Comparison of ENCODE assay signal across 9 cellular contexts in the genomic region with DNA sequence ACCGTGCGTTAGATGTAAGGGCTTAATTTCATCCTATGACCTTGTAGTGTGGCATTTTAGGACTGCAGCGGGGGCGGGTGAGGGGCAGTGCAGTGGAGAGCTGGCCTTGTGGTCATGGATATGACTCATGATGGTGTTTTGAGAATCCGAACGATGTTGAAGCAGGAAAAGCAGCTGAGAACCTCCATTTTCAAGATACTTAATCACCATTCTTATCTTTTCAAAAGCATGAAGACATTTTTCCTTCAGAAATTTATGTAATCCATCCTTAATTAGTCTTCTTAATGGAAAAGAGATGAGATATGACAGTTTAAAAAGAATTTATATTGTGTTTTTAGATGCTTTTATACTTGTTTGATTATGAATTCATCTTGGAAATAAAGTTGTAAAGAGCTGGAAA. TPM values are rescaled to one million over a fixed set of nuclear protein-coding genes. Genes with fewer than 3 reads are reported as not detected.
DNase-seq lines count a peak whose midpoint lies in the region; ATAC-seq and TF ChIP-seq lines count a peak whose summit lies in the region.
"Had no signal": no experiment of that assay in that cellular context is flagged by ENCODE, and none has a peak within 500 bp of the region (broad histone marks: within the 10 kb centered on the region; RNA-seq: fewer than 3 reads in every experiment).

No MANE protein-coding gene starts in this region.

- no peak for ATAC-seq in sciatic nerve

- H3K27ac Mint-ChIP-seq in osteocyte (ENCODE audit: unreplicated experiment) = peak overlapping the region; percentile 80

- no peaks in the 10 kb centered on the region for H3K9me3 Mint-ChIP-seq in osteocyte (ENCODE audit: unreplicated experiment)

- intact Hi-C loops in sciatic nerve (cut with DNase I) = no loop called here

- no peak overlapping the region for H3K4me3 Mint-ChIP-seq in osteocyte (ENCODE audit: unreplicated experiment)

- peaks cover 45% of the 10 kb centered on the region for H3K36me3 Mint-ChIP-seq in osteocyte (ENCODE audit: unreplicated experiment)

- DNase-seq in GM03348 (ENCODE audit: low spot score) (peak; percentile 88), RPMI7951 (ENCODE audit: low read depth) (peak; percentile 89), dermis blood vessel endothelial cell (peak; percentile 88), osteocyte (ENCODE audit: extremely low spot score, unreplicated experiment) (no peak), NCI-H1694 (lab: John Stamatoyannopoulos, UW) (no peak), NCI-H1092 treated with DMSO at 0.1 percent for 48 hours (lab: John Stamatoyannopoulos, UW) (no peak), NOMO-1 treated with DMSO at 0.1 percent for 48 hours (lab: John Stamatoyannopoulos, UW; ENCODE audit: unreplicated experiment) (no peak), sciatic nerve (ENCODE audit: low spot score) (no peak)
- DNase-seq: NCI-H1694 treated with DMSO at 0.1 percent for 48 hours had no signal

- no peak for TF ChIP-seq CTCF in osteocyte (IDR thresholded peaks at IDR 0.05)

- H3K27me3 Mint-ChIP-seq in osteocyte (ENCODE audit: unreplicated experiment) = no peaks in the 10 kb centered on the region

- peaks cover 27% of the 10 kb centered on the region for H3K4me1 Mint-ChIP-seq in osteocyte (ENCODE audit: unreplicated experiment)

RNA-seq across cellular contexts. Expression of gene ATP5F1C, which starts 9.6 kb away (rescaled TPM):
- 525 and 547 TPM in 2 replicates for total RNA-seq in RPMI7951 (2014; rRNA removed; shearing (Covaris generic))
- total RNA-seq in dermis blood vessel endothelial cell = 320 and 349 TPM in 2 replicates
- total RNA-seq in osteocyte = 132 and 133 TPM in 2 replicates
- total RNA-seq in sciatic nerve = 150 TPM

RNA-seq across cellular contexts. Expression of gene KIN, which starts 9.8 kb away (rescaled TPM):
- 19.4 and 27.5 TPM in 2 replicates for total RNA-seq in RPMI7951 (2014; rRNA removed; shearing (Covaris generic))
- total RNA-seq in dermis blood vessel endothelial cell (5.4 and 6.3 TPM in 2 replicates), osteocyte (10.9 and 11.2 TPM in 2 replicates), sciatic nerve (14.2 TPM)

RNA-seq across cellular contexts. Expression of gene TAF3, which starts 20.7 kb away (rescaled TPM):
- 1.6 and 2.5 TPM in 2 replicates for total RNA-seq in RPMI7951 (2014; rRNA removed; shearing (Covaris generic))
- 2.0 and 2.3 TPM in 2 replicates for total RNA-seq in dermis blood vessel endothelial cell
- 8.0 and 9.1 TPM in 2 replicates for total RNA-seq in osteocyte
- 13.7 TPM for total RNA-seq in sciatic nerve

Comparison
In these comparisons a context has a peak if more than half of its experiments do, and no peak if none do; other contexts are left out.
1. DNase-seq: peak in GM03348 (single experiment), RPMI7951 (single experiment) and dermis blood vessel endothelial cell (single experiment); none in osteocyte (single experiment), NCI-H1694 (single experiment), NCI-H1092 treated with DMSO at 0.1 percent for 48 hours (single experiment), NOMO-1 treated with DMSO at 0.1 percent for 48 hours (single experiment) and sciatic nerve (single experiment).